ENCODE assay signal across 1 cellular context in the genomic region with DNA sequence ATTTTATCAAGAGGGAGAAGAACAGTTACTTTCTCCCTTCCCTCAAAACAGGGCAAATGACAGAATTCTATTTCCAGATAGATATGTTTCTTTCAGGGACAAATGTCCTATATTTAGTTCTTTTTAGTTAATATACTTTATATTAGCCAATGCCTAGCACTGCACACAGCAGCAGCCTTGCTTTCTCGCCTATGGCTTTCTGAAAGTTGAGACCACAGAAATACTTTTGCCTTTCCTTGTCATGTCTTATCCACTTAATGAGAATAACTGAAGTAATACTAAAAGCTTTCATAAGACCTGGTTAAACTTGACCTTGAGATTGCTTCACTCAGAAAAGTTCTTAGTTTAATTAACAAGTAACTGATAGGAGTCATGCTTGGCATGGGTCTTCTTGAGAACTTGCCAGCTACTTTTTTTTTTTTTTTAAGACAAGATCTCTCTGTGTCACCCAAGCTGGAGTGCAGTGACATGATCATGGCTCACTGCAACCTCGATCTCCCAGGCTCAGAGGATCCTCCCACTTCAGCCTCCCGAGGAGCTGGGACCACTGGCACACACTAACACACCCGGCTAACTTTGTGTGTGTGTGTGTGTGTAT.
TF ChIP-seq lines count a peak whose summit lies in the region.

No MANE protein-coding gene starts in this region.

TF ChIP-seq in K562, 482 proteins besides CTCF, POLR2A, EP300 and RAD21 (continued from another document):
- TF ChIP-seq, protein P1, sequence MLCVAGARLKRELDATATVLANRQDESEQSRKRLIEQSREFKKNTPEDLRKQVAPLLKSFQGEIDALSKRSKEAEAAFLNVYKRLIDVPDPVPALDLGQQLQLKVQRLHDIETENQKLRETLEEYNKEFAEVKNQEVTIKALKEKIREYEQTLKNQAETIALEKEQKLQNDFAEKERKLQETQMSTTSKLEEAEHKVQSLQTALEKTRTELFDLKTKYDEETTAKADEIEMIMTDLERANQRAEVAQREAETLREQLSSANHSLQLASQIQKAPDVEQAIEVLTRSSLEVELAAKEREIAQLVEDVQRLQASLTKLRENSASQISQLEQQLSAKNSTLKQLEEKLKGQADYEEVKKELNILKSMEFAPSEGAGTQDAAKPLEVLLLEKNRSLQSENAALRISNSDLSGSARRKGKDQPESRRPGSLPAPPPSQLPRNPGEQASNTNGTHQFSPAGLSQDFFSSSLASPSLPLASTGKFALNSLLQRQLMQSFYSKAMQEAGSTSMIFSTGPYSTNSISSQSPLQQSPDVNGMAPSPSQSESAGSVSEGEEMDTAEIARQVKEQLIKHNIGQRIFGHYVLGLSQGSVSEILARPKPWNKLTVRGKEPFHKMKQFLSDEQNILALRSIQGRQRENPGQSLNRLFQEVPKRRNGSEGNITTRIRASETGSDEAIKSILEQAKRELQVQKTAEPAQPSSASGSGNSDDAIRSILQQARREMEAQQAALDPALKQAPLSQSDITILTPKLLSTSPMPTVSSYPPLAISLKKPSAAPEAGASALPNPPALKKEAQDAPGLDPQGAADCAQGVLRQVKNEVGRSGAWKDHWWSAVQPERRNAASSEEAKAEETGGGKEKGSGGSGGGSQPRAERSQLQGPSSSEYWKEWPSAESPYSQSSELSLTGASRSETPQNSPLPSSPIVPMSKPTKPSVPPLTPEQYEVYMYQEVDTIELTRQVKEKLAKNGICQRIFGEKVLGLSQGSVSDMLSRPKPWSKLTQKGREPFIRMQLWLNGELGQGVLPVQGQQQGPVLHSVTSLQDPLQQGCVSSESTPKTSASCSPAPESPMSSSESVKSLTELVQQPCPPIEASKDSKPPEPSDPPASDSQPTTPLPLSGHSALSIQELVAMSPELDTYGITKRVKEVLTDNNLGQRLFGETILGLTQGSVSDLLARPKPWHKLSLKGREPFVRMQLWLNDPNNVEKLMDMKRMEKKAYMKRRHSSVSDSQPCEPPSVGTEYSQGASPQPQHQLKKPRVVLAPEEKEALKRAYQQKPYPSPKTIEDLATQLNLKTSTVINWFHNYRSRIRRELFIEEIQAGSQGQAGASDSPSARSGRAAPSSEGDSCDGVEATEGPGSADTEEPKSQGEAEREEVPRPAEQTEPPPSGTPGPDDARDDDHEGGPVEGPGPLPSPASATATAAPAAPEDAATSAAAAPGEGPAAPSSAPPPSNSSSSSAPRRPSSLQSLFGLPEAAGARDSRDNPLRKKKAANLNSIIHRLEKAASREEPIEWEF (CRISPR knock-in tag; IDR thresholded peaks at IDR 0.05), result no peak
- TF ChIP-seq MTF1 (CRISPR knock-in tag; IDR thresholded peaks at IDR 0.05; ENCODE audit: borderline replicate concordance), result no peak
- TF ChIP-seq, protein P2, sequence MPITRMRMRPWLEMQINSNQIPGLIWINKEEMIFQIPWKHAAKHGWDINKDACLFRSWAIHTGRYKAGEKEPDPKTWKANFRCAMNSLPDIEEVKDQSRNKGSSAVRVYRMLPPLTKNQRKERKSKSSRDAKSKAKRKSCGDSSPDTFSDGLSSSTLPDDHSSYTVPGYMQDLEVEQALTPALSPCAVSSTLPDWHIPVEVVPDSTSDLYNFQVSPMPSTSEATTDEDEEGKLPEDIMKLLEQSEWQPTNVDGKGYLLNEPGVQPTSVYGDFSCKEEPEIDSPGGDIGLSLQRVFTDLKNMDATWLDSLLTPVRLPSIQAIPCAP (CRISPR knock-in tag; IDR thresholded peaks at IDR 0.05; ENCODE audit: borderline replicate concordance), result no peak
- no peak for TF ChIP-seq ZNF316 (IDR thresholded peaks at IDR 0.05)
- 0 out of 2 replicates have a peak, but pooled peaks have one; percentile 11 for TF ChIP-seq CEBPB (tag; IDR thresholded peaks at IDR 0.05)
- TF ChIP-seq SUPT5H (IDR thresholded peaks at IDR 0.05), result no peak
- TF ChIP-seq BACH1 (tag; IDR thresholded peaks at IDR 0.05), result no peak
- TF ChIP-seq, protein P3, sequence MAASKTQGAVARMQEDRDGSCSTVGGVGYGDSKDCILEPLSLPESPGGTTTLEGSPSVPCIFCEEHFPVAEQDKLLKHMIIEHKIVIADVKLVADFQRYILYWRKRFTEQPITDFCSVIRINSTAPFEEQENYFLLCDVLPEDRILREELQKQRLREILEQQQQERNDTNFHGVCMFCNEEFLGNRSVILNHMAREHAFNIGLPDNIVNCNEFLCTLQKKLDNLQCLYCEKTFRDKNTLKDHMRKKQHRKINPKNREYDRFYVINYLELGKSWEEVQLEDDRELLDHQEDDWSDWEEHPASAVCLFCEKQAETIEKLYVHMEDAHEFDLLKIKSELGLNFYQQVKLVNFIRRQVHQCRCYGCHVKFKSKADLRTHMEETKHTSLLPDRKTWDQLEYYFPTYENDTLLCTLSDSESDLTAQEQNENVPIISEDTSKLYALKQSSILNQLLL (CRISPR knock-in tag; IDR thresholded peaks at IDR 0.05; ENCODE audit: borderline replicate concordance), result no peak
- TF ChIP-seq, protein P4, sequence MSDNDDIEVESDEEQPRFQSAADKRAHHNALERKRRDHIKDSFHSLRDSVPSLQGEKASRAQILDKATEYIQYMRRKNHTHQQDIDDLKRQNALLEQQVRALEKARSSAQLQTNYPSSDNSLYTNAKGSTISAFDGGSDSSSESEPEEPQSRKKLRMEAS (CRISPR knock-in tag; IDR thresholded peaks at IDR 0.05), result no peak
- no peak for TF ChIP-seq ZNF3 (CRISPR knock-in tag; IDR thresholded peaks at IDR 0.05)
- no peak for TF ChIP-seq ZNF263 (CRISPR knock-in tag; IDR thresholded peaks at IDR 0.05; ENCODE audit: borderline replicate concordance)
- no peak for TF ChIP-seq ZNF436 (CRISPR knock-in tag; IDR thresholded peaks at IDR 0.05)
- TF ChIP-seq, protein P5, sequence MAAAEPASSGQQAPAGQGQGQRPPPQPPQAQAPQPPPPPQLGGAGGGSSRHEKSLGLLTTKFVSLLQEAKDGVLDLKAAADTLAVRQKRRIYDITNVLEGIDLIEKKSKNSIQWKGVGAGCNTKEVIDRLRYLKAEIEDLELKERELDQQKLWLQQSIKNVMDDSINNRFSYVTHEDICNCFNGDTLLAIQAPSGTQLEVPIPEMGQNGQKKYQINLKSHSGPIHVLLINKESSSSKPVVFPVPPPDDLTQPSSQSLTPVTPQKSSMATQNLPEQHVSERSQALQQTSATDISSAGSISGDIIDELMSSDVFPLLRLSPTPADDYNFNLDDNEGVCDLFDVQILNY (CRISPR knock-in tag; IDR thresholded peaks at IDR 0.05), result no peak
- no peak for TF ChIP-seq CEBPG (CRISPR knock-in tag; IDR thresholded peaks at IDR 0.05)
- TF ChIP-seq CEBPG (tag; conservative IDR thresholded peaks at IDR 0.05 in 1 of 2, IDR thresholded peaks at IDR 0.05 in 1 of 2), result peak; percentile 62 to 72; a peak in 3 of 4 replicates
- TF ChIP-seq NFIC (IDR thresholded peaks at IDR 0.05), result peak; percentile 55
- TF ChIP-seq, protein P6, sequence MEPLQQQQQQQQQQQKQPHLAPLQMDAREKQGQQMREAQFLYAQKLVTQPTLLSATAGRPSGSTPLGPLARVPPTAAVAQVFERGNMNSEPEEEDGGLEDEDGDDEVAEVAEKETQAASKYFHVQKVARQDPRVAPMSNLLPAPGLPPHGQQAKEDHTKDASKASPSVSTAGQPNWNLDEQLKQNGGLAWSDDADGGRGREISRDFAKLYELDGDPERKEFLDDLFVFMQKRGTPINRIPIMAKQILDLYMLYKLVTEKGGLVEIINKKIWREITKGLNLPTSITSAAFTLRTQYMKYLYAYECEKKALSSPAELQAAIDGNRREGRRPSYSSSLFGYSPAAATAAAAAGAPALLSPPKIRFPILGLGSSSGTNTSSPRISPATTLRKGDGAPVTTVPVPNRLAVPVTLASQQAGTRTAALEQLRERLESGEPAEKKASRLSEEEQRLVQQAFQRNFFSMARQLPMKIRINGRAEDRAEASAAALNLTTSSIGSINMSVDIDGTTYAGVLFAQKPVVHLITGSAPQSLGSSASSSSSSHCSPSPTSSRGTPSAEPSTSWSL (CRISPR knock-in tag; IDR thresholded peaks at IDR 0.05; ENCODE audit: borderline replicate concordance), result no peak
- TF ChIP-seq RBM25 (IDR thresholded peaks at IDR 0.05; ENCODE audit: low read depth, low read length, severe bottlenecking), result no peak
- TF ChIP-seq KLF16 (IDR thresholded peaks at IDR 0.05), result no peak
- TF ChIP-seq, protein P7, sequence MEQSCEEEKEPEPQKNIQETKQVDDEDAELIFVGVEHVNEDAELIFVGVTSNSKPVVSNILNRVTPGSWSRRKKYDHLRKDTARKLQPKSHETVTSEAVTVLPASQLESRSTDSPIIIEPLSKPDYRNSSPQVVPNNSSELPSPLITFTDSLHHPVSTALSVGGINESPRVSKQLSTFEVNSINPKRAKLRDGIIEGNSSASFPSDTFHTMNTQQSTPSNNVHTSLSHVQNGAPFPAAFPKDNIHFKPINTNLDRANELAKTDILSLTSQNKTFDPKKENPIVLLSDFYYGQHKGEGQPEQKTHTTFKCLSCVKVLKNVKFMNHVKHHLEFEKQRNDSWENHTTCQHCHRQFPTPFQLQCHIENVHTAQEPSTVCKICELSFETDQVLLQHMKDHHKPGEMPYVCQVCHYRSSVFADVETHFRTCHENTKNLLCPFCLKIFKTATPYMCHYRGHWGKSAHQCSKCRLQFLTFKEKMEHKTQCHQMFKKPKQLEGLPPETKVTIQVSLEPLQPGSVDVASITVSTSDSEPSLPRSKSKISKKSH (CRISPR knock-in tag; IDR thresholded peaks at IDR 0.05), result no peak
- TF ChIP-seq HMG20B (CRISPR knock-in tag; IDR thresholded peaks at IDR 0.05), result no peak
- no peak for TF ChIP-seq RBBP5 (IDR thresholded peaks at IDR 0.05; ENCODE audit: borderline replicate concordance, insufficient read depth, low read length, poor library complexity, severe bottlenecking)
- no peak for TF ChIP-seq ESRRA (IDR thresholded peaks at IDR 0.05; ENCODE audit: borderline replicate concordance, low read depth)
- TF ChIP-seq, protein P8, sequence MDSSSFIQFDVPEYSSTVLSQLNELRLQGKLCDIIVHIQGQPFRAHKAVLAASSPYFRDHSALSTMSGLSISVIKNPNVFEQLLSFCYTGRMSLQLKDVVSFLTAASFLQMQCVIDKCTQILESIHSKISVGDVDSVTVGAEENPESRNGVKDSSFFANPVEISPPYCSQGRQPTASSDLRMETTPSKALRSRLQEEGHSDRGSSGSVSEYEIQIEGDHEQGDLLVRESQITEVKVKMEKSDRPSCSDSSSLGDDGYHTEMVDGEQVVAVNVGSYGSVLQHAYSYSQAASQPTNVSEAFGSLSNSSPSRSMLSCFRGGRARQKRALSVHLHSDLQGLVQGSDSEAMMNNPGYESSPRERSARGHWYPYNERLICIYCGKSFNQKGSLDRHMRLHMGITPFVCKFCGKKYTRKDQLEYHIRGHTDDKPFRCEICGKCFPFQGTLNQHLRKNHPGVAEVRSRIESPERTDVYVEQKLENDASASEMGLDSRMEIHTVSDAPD (CRISPR knock-in tag; IDR thresholded peaks at IDR 0.05), result no peak
- TF ChIP-seq ZNF143 (CRISPR knock-in tag; IDR thresholded peaks at IDR 0.05), result no peak
- TF ChIP-seq HNRNPK (IDR thresholded peaks at IDR 0.05; ENCODE audit: low read depth, low read length, poor library complexity, severe bottlenecking), result no peak
- TF ChIP-seq, protein P9, sequence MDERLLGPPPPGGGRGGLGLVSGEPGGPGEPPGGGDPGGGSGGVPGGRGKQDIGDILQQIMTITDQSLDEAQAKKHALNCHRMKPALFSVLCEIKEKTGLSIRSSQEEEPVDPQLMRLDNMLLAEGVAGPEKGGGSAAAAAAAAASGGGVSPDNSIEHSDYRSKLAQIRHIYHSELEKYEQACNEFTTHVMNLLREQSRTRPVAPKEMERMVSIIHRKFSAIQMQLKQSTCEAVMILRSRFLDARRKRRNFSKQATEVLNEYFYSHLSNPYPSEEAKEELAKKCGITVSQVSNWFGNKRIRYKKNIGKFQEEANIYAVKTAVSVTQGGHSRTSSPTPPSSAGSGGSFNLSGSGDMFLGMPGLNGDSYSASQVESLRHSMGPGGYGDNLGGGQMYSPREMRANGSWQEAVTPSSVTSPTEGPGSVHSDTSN (CRISPR knock-in tag; IDR thresholded peaks at IDR 0.05; ENCODE audit: low read depth), result no peak
- TF ChIP-seq, protein P9 (tag; conservative IDR thresholded peaks at IDR 0.05; ENCODE audit: low read depth), result 0 out of 2 replicates have a peak, but pooled peaks have one; percentile 27
- no peak for TF ChIP-seq HMGN3 (IDR thresholded peaks at IDR 0.05; ENCODE audit: borderline replicate concordance, extremely low read depth, insufficient read length, low read depth, low read length)
- no peak for TF ChIP-seq PRPF4 (IDR thresholded peaks at IDR 0.05; ENCODE audit: insufficient read depth, low read depth, low read length, poor library complexity, severe bottlenecking)
- TF ChIP-seq RBM15 (IDR thresholded peaks at IDR 0.05; ENCODE audit: insufficient read depth, low read length), result no peak
- no peak for TF ChIP-seq HDAC1 (IDR thresholded peaks at IDR 0.05)
- no peak for TF ChIP-seq ZNF165 (CRISPR knock-in tag; IDR thresholded peaks at IDR 0.05; ENCODE audit: borderline replicate concordance)
- TF ChIP-seq ZNF384 (IDR thresholded peaks at IDR 0.05; ENCODE audit: low read depth, low read length), result peak; percentile 89
- TF ChIP-seq, protein P10, sequence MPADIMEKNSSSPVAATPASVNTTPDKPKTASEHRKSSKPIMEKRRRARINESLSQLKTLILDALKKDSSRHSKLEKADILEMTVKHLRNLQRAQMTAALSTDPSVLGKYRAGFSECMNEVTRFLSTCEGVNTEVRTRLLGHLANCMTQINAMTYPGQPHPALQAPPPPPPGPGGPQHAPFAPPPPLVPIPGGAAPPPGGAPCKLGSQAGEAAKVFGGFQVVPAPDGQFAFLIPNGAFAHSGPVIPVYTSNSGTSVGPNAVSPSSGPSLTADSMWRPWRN (IDR thresholded peaks at IDR 0.05; ENCODE audit: low read depth), result no peak
TF ChIP-seq in K562: peak in this region for 7.
